ENCODE assay signal across 8 cellular contexts in genomic region chr16:19138601-19139000, GRCh38. TPM values are rescaled to one million over a fixed set of nuclear protein-coding genes. Genes with fewer than 3 reads are reported as not detected.
A peak's percentile ranks its signal among the peaks of the same experiment; 100 is the strongest.
DNase-seq lines count a peak whose midpoint lies in the region; ATAC-seq and TF ChIP-seq lines count a peak whose summit lies in the region.

No MANE protein-coding gene starts in this region.

- no peaks in the 10 kb centered on the region for H3K4me1 Mint-ChIP-seq in activated CD4-positive, alpha-beta T cell treated with anti-CD3 and anti-CD28 coated beads for 36 hours

- H3K9me3 Mint-ChIP-seq in activated CD4-positive, alpha-beta T cell treated with anti-CD3 and anti-CD28 coated beads for 36 hours (ENCODE audit: low read depth), result no peaks in the 10 kb centered on the region

- H3K79me2 ChIP-seq in OCI-LY7 (ENCODE audit: insufficient read depth, low read depth, low read length), result no peaks in the 10 kb centered on the region

- no peak overlapping the region for H3K4me3 ChIP-seq in OCI-LY7 (ENCODE audit: low read depth, low read length, poor library complexity, severe bottlenecking)

- no peaks in the 10 kb centered on the region for H3K9me3 ChIP-seq in OCI-LY7 (ENCODE audit: low read length)

- no TSS peak for BruUV-seq in OCI-LY7 (replicated peaks; lab: Mats Ljungman, UMichigan)

- 0 out of 2 replicates have a peak overlapping the region, but pooled peaks have one; percentile 18 for H2AFZ ChIP-seq in OCI-LY7 (ENCODE audit: low read length)

- POLR2A ChIA-PET in OCI-LY7 (lab: Charles Lee), result interaction anchor here (0.7 kb wide), 2 partner anchors 28 to 75 kb away, joined by 3 read pairs; no protein-coding TSS in a partner anchor
- POLR2A ChIA-PET in activated CD4-positive, alpha-beta T cell treated with anti-CD3 and anti-CD28 coated beads for 36 hours (lab: Charles Lee), result interaction anchor here (0.7 kb wide), 1 partner anchor 53 kb away, joined by 8 read pairs; no protein-coding TSS in a partner anchor

- DNase-seq in GM04504 (ENCODE audit: low read depth) (peak; percentile 81), OCI-LY7 (ENCODE audit: low spot score) (no peak), fibroblast of the conjunctiva (ENCODE audit: low read depth) (peak; percentile 35), putamen (ENCODE audit: low spot score) (peak; percentile 17)
- no peak for DNase-seq in activated CD4-positive, alpha-beta T cell treated with anti-CD3 and anti-CD28 coated beads for 36 hours

- no peak for TF ChIP-seq CTCF in OCI-LY7 (conservative IDR thresholded peaks at IDR 0.05; ENCODE audit: low read length)

- H3K4me3 Mint-ChIP-seq in activated CD4-positive, alpha-beta T cell treated with anti-CD3 and anti-CD28 coated beads for 36 hours, result no peak overlapping the region

- no peaks in the 10 kb centered on the region for H4K20me1 ChIP-seq in OCI-LY7 (ENCODE audit: insufficient read depth, low read length)

- no peak overlapping the region for H3K4me2 ChIP-seq in OCI-LY7 (ENCODE audit: low read length)

- ATAC-seq in HG03025 (IDR thresholded peaks at IDR 0.05; ENCODE audit: low FRiP score, unreplicated experiment), result no peak
- no peak for ATAC-seq in activated CD4-positive, alpha-beta T cell treated with anti-CD3 and anti-CD28 coated beads for 36 hours
- ATAC-seq in GM19395 (IDR thresholded peaks at IDR 0.05; ENCODE audit: unreplicated experiment), result no peak
- no peak for ATAC-seq in GM21390 (IDR thresholded peaks at IDR 0.05; ENCODE audit: unreplicated experiment)

- no peak overlapping the region for H3K27ac Mint-ChIP-seq in activated CD4-positive, alpha-beta T cell treated with anti-CD3 and anti-CD28 coated beads for 36 hours

- intact Hi-C loops in OCI-LY7 (cut with micrococcal nuclease; ENCODE audit: unreplicated experiment), result no loop called here
- intact Hi-C loops in activated CD4-positive, alpha-beta T cell treated with anti-CD3 and anti-CD28 coated beads for 36 hours (cut with DNase I, micrococcal nuclease), result loop anchor here in 1 of 2 experiments (5.0 kb wide), 1 partner anchor 51 kb away; no protein-coding TSS in a partner anchor

- H3K27ac ChIP-seq in OCI-LY7 (ENCODE audit: low read depth, low read length, poor library complexity, severe bottlenecking), result no peak overlapping the region

- no peaks in the 10 kb centered on the region for H3K4me1 ChIP-seq in OCI-LY7 (ENCODE audit: insufficient read depth, low read length, poor library complexity, severe bottlenecking)

- CTCF ChIA-PET in OCI-LY7 (lab: Charles Lee; ENCODE audit: unreplicated experiment), result no interaction called here
- CTCF ChIA-PET in activated CD4-positive, alpha-beta T cell treated with anti-CD3 and anti-CD28 coated beads for 36 hours (lab: Charles Lee), result interaction anchor here (1.1 to 1.2 kb wide), 2 partner anchors 14 to 41 kb away, joined by 3 to 4 read pairs; no protein-coding TSS in a partner anchor

- H3K36me3 ChIP-seq in OCI-LY7 (ENCODE audit: insufficient read depth, low read length), result no peaks in the 10 kb centered on the region

- H3K9me2 ChIP-seq in OCI-LY7 (ENCODE audit: insufficient read depth, low read length), result no peaks in the 10 kb centered on the region

- peaks cover 19% of the 10 kb centered on the region for H3K27me3 Mint-ChIP-seq in activated CD4-positive, alpha-beta T cell treated with anti-CD3 and anti-CD28 coated beads for 36 hours

- no peaks in the 10 kb centered on the region for H3K36me3 Mint-ChIP-seq in activated CD4-positive, alpha-beta T cell treated with anti-CD3 and anti-CD28 coated beads for 36 hours (ENCODE audit: low read depth)

RNA-seq across cellular contexts. Expression of gene ITPRIPL2, which starts 24.8 kb away (rescaled TPM):
- total RNA-seq in OCI-LY7 (2014; rRNA removed; shearing (Covaris generic)), result 0.03 TPM in 1 of 2 replicates, not detected in the other
- total RNA-seq in OCI-LY7 (2022), result not detected in 2 replicates
- total RNA-seq in activated CD4-positive, alpha-beta T cell treated with anti-CD3 and anti-CD28 coated beads for 36 hours, result 1 to 10 TPM; 2.4 to 4.2 TPM

RNA-seq across cellular contexts. Expression of gene SYT17, which starts 29.4 kb away (rescaled TPM):
- 7.1 and 10.3 TPM in 2 replicates for total RNA-seq in OCI-LY7 (2014; rRNA removed; shearing (Covaris generic))
- 6.0 and 6.2 TPM in 2 replicates for total RNA-seq in OCI-LY7 (2022)
- total RNA-seq in activated CD4-positive, alpha-beta T cell treated with anti-CD3 and anti-CD28 coated beads for 36 hours, result not detected

Comparison
In these comparisons a context has a peak if more than half of its experiments do, and no peak if none do; other contexts are left out.
1. DNase-seq: peak in GM04504 (single experiment), fibroblast of the conjunctiva (single experiment) and putamen (single experiment); none in OCI-LY7 (single experiment) and activated CD4-positive, alpha-beta T cell treated with anti-CD3 and anti-CD28 coated beads for 36 hours (single experiment).
2. RNA of gene SYT17, which starts 29.4 kb away (total RNA-seq): 6.0 to 10.3 TPM in OCI-LY7; not detected in activated CD4-positive, alpha-beta T cell treated with anti-CD3 and anti-CD28 coated beads for 36 hours; every median in the first group is over 4 times any median in the second.